ENCODE assay signal across 1 cellular context in the genomic region with DNA sequence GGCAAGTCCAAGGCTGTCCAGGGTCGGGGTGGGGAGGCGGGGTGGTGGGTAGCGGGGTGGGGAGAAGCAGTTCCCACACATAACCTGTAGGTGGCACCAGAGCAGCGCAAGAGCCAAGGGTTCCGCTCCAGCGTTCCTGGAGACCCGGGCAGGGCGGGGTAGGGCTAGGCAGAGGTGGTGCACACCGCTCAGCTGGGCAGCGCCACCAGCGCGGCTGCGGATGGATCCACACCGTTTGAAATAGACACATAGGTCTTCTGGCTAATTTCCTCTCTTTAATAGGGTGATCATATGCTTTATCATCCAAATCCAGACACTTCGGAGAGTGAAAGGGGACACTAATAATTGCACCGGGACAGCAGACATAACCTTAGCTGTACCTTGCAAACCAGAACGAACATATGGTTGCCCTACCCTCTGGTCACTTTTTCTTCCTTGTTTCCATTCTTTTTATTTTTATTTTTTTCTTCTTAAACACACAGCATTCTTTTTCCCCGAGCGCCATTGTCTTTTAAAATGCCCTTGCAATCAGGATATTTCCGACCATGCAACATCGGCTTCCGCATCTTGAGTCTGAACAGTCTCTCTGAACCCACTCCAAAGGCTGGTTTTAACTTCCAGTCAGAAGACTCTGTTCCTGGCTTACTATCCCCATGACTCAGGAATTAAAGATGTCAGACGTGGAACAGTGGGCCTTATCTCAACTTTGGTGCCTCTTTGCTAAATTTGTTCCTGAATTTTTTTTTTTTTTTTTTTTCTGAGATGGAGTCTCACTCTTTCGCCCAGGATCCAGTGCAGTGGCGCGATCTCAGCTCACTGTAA.
TF ChIP-seq lines count a peak whose summit lies in the region.

No MANE protein-coding gene starts in this region.

TF ChIP-seq in neural cell, 6 proteins besides CTCF, POLR2A, EP300 and RAD21 (continued from another document):
- TF ChIP-seq, protein P1, sequence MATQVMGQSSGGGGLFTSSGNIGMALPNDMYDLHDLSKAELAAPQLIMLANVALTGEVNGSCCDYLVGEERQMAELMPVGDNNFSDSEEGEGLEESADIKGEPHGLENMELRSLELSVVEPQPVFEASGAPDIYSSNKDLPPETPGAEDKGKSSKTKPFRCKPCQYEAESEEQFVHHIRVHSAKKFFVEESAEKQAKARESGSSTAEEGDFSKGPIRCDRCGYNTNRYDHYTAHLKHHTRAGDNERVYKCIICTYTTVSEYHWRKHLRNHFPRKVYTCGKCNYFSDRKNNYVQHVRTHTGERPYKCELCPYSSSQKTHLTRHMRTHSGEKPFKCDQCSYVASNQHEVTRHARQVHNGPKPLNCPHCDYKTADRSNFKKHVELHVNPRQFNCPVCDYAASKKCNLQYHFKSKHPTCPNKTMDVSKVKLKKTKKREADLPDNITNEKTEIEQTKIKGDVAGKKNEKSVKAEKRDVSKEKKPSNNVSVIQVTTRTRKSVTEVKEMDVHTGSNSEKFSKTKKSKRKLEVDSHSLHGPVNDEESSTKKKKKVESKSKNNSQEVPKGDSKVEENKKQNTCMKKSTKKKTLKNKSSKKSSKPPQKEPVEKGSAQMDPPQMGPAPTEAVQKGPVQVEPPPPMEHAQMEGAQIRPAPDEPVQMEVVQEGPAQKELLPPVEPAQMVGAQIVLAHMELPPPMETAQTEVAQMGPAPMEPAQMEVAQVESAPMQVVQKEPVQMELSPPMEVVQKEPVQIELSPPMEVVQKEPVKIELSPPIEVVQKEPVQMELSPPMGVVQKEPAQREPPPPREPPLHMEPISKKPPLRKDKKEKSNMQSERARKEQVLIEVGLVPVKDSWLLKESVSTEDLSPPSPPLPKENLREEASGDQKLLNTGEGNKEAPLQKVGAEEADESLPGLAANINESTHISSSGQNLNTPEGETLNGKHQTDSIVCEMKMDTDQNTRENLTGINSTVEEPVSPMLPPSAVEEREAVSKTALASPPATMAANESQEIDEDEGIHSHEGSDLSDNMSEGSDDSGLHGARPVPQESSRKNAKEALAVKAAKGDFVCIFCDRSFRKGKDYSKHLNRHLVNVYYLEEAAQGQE (IDR thresholded peaks at IDR 0.05; ENCODE audit: borderline replicate concordance): no peak
